18 cellular contexts compared by ENCODE assay signal in genomic region chr12:131901431-131902331, GRCh38. TPM values are rescaled to one million over a fixed set of nuclear protein-coding genes. Genes with fewer than 3 reads are reported as not detected.
DNase-seq lines count a peak whose midpoint lies in the region; ATAC-seq and TF ChIP-seq lines count a peak whose summit lies in the region.
"Had no signal": no experiment of that assay in that cellular context is flagged by ENCODE, and none has a peak within 500 bp of the region (broad histone marks: within the 10 kb centered on the region; RNA-seq: fewer than 3 reads in every experiment).

No MANE protein-coding gene starts in this region.

- no peaks in the 10 kb centered on the region for H3K27me3 ChIP-seq in BLaER1 treated with 17β-estradiol and CSF1 and Interleukin-3, amounts not matched to agents 10 nM and 100 nM
- H3K27me3 ChIP-seq in psoas muscle (ENCODE audit: insufficient read depth in 3 of 3, low read length in 2 of 3): no peaks in the 10 kb centered on the region
- H3K27me3 ChIP-seq: tibial artery had no signal

- WGBS in psoas muscle, 3 donors: 42 to 63% (median 52%) methylated on average over 28 to 30 of the region's 30 CpGs

- H3K27ac Mint-ChIP-seq in WTC11: peak overlapping the region; percentile 90
- H3K27ac Mint-ChIP-seq: activated naive CD4-positive, alpha-beta T cell treated with anti-CD3 and anti-CD28 coated beads, Interleukin-2, amount 50 U/mL, for 24 hours; T-cell had no signal

- no peak for DNase-seq in WTC11 (ENCODE audit: low spot score)
- DNase-seq in left ventricle myocardium superior: peak; percentile 78
- peak in 1 of 2 donors; percentile 86 for DNase-seq in psoas muscle
- no peak for DNase-seq in SIG-M5 (lab: John Stamatoyannopoulos, UW)
- no peak for DNase-seq in H4 (ENCODE audit: low spot score)
- no peak for DNase-seq in activated effector memory CD4-positive, alpha-beta T cell treated with anti-CD3 and anti-CD28 coated beads, Interleukin-2, amount 50 U/mL, for 16 hours
- no peak for DNase-seq in NCI-H526 (lab: John Stamatoyannopoulos, UW)
- DNase-seq: central memory CD4-positive, alpha-beta T cell; DMS53; NCI-H1105; NCI-H446 treated with DMSO at 0.1 percent for 48 hours; OCI-M1; stimulated activated CD4-positive, alpha-beta T cell treated with anti-CD3 and anti-CD28 coated beads, Interleukin-15, amount 100 ng/mL, for 24 hours; T-cell had no signal

- H3K4me3 ChIP-seq in BLaER1 treated with 17β-estradiol and CSF1 and Interleukin-3, amounts not matched to agents 10 nM and 100 nM: no peak overlapping the region
- peak overlapping the region; percentile 42 for H3K4me3 ChIP-seq in psoas muscle
- H3K4me3 ChIP-seq: tibial artery had no signal

- 0 out of 2 replicates have a peak, but pooled peaks cover 3% of the 10 kb centered on the region for H3K4me1 Mint-ChIP-seq in WTC11

- H3K36me3 ChIP-seq in BLaER1 treated with 17β-estradiol and CSF1 and Interleukin-3, amounts not matched to agents 10 nM and 100 nM: peaks cover 0 to 51% (median 25%) of the 10 kb centered on the region in 11 experiments; a peak in 18 of 22 replicates
- peaks cover 0 to 15% of the 10 kb centered on the region in 2 donors for H3K36me3 ChIP-seq in psoas muscle (ENCODE audit: insufficient read depth in 1 of 2, low read depth in 1 of 2)

- intact Hi-C loops in left ventricle myocardium superior (cut with micrococcal nuclease): no loop called here
- intact Hi-C loops in psoas muscle (cut with DNase I): no loop called here

- H3K27ac ChIP-seq in BLaER1 treated with 17β-estradiol and CSF1 and Interleukin-3, amounts not matched to agents 10 nM and 100 nM: 0 out of 22 replicates have a peak overlapping the region, but pooled peaks of 1 of the 11 experiments have one; percentile 17
- peak overlapping the region; percentile 98 for H3K27ac ChIP-seq in psoas muscle
- H3K27ac ChIP-seq: tibial artery had no signal

- H3K36me3 Mint-ChIP-seq in WTC11: no peaks in the 10 kb centered on the region
- H3K36me3 Mint-ChIP-seq: activated naive CD4-positive, alpha-beta T cell treated with anti-CD3 and anti-CD28 coated beads, Interleukin-2, amount 50 U/mL, for 24 hours; T-cell had no signal

- H3K4me3 Mint-ChIP-seq in WTC11: no peak overlapping the region
- H3K4me3 Mint-ChIP-seq: activated naive CD4-positive, alpha-beta T cell treated with anti-CD3 and anti-CD28 coated beads, Interleukin-2, amount 50 U/mL, for 24 hours; T-cell had no signal

- H3K4me2 ChIP-seq in BLaER1 treated with 17β-estradiol and CSF1 and Interleukin-3, amounts not matched to agents 10 nM and 100 nM: peak overlapping the region in 9 of 11 experiments; percentile 1 to 67 (median 44); a peak in 12 of 22 replicates

- peaks cover 83 to 100% (median 100%) of the 10 kb centered on the region in 11 experiments for H4K20me1 ChIP-seq in BLaER1 treated with 17β-estradiol and CSF1 and Interleukin-3, amounts not matched to agents 10 nM and 100 nM

- no peaks in the 10 kb centered on the region for H3K9me3 Mint-ChIP-seq in WTC11
- H3K9me3 Mint-ChIP-seq: activated naive CD4-positive, alpha-beta T cell treated with anti-CD3 and anti-CD28 coated beads, Interleukin-2, amount 50 U/mL, for 24 hours; IgD-negative memory B cell; T-cell had no signal

- H3K9me3 ChIP-seq in BLaER1 treated with 17β-estradiol and CSF1 and Interleukin-3, amounts not matched to agents 10 nM and 100 nM (replicated peaks in 1 of 11): no peaks in the 10 kb centered on the region
- H3K9me3 ChIP-seq in psoas muscle: no peaks in the 10 kb centered on the region
- H3K9me3 ChIP-seq: tibial artery had no signal

- CTCF ChIA-PET in WTC11 (lab: Charles Lee): no interaction called here

- POLR2A ChIA-PET in WTC11 (lab: Charles Lee): no interaction called here

- peaks cover 25 to 87% (median 75%) of the 10 kb centered on the region in 10 experiments for H3K4me1 ChIP-seq in BLaER1 treated with 17β-estradiol and CSF1 and Interleukin-3, amounts not matched to agents 10 nM and 100 nM
- H3K4me1 ChIP-seq in psoas muscle: peaks cover 88% of the 10 kb centered on the region

- peak overlapping the region in 3 of 11 experiments; percentile 39 to 59 (median 56); a peak in 4 of 22 replicates for H3K9ac ChIP-seq in BLaER1 treated with 17β-estradiol and CSF1 and Interleukin-3, amounts not matched to agents 10 nM and 100 nM

- H3K27me3 Mint-ChIP-seq in WTC11 (ENCODE audit: low read depth): no peaks in the 10 kb centered on the region
- H3K27me3 Mint-ChIP-seq: activated naive CD4-positive, alpha-beta T cell treated with anti-CD3 and anti-CD28 coated beads, Interleukin-2, amount 50 U/mL, for 24 hours; IgD-negative memory B cell; T-cell had no signal

- no peak for TF ChIP-seq CTCF in WTC11 (IDR thresholded peaks at IDR 0.05)
- TF ChIP-seq CTCF in psoas muscle (IDR thresholded peaks at IDR 0.05): no peak

- ATAC-seq in WTC11 (no peak), left ventricle myocardium superior (peak; percentile 79), psoas muscle (peak; percentile 34 to 83 (median 75))
- ATAC-seq: T-cell had no signal

TF ChIP-seq in WTC11, 78 proteins besides CTCF, POLR2A, EP300 and RAD21:
- no peak for TF ChIP-seq ERG (CRISPR knock-in tag; IDR thresholded peaks at IDR 0.05)
- TF ChIP-seq JAZF1 (CRISPR knock-in tag; IDR thresholded peaks at IDR 0.05): no peak
- no peak for TF ChIP-seq ZBTB43 (CRISPR knock-in tag; IDR thresholded peaks at IDR 0.05)
TF ChIP-seq in WTC11: peak in this region for 0.

RNA-seq across cellular contexts. Expression of gene ULK1, which starts 7.3 kb away (rescaled TPM):
- total RNA-seq in WTC11 (2021): 55.5 to 67.8 TPM (median 62.5 TPM) in 3 replicates
- 64.0 TPM for total RNA-seq in left ventricle myocardium superior
- 10 to 100 TPM; 58.0 to 90.4 (median 68.0) TPM for total RNA-seq in psoas muscle
- polyA plus RNA-seq in psoas muscle: 10 to 100 TPM in 2 of 3 donors, 1 to 10 TPM in 1; 4.1 to 47.1 (median 25.7) TPM
- 1.9 and 2.5 TPM in 2 replicates for total RNA-seq in H4 (2014; rRNA removed; shearing (Covaris generic))

RNA-seq across cellular contexts. Expression of gene PUS1, which starts 27.4 kb away (rescaled TPM):
- 76.2 to 97.4 TPM (median 85.2 TPM) in 3 replicates for total RNA-seq in WTC11 (2021)
- total RNA-seq in left ventricle myocardium superior: 5.6 TPM
- total RNA-seq in psoas muscle: 10 to 100 TPM; 11.7 to 21.4 (median 18.7) TPM
- 10 to 100 TPM; 17.5 to 46.8 (median 20.1) TPM for polyA plus RNA-seq in psoas muscle
- total RNA-seq in H4 (2014; rRNA removed; shearing (Covaris generic)): 6.3 and 9.0 TPM in 2 replicates

RNA-seq across cellular contexts. Expression of gene EP400, which starts 48.1 kb away (rescaled TPM):
- total RNA-seq in WTC11 (2021) (73.0 to 76.7 TPM (median 75.8 TPM) in 3 replicates), left ventricle myocardium superior (14.8 TPM), psoas muscle (10 to 100 TPM; 18.4 to 24.5 (median 22.9) TPM)
- polyA plus RNA-seq in psoas muscle: 10 to 100 TPM in 1 of 3 donors, 1 to 10 TPM in 2; 8.0 to 11.8 (median 9.4) TPM
- total RNA-seq in H4 (2014; rRNA removed; shearing (Covaris generic)): 5.3 and 6.7 TPM in 2 replicates

Comparison
In these comparisons a context has a peak if more than half of its experiments do, and no peak if none do; other contexts are left out.
1. RNA of gene ULK1, which starts 7.3 kb away (total RNA-seq): 58.0 to 90.4 TPM in psoas muscle, 55.5 to 67.8 TPM in WTC11 and 64.0 TPM in left ventricle myocardium superior (single experiment); 1.9 to 2.5 TPM in H4; every median in the first group is over 10 times any median in the second.